15 cellular contexts compared by ENCODE assay signal in the genomic region with DNA sequence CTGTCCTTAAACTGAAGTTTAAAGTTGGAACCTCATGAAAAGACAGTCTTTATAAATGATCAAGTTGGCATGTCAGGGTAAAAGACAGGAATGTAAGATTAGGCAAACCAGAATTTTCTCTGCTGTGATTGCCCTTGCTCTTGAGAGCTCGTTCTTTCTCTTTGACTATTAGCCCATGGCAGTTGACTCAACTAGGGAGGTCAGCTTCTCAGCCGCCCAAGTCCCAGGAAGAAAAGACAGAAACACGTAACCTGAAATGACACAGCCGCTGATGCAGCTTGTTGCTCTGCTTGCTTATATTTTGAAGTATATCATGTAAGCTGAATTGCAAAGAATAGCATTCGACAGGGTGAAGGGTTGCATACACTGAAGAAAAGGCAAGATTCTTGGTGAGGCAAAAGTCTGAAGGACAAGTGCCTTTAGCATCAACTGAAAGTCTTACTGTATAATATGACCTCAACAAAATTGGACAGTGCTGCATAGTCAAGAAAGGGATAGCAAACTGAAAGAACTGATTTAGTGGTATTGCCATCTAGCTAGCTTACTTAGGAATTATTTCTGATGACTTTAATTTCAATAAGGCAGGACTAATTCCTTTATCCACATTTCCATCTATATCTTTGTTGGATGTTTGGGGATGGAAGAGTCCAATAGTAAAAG. TPM values are rescaled to one million over a fixed set of nuclear protein-coding genes. Genes with fewer than 3 reads are reported as not detected.
A peak's percentile ranks its signal among the peaks of the same experiment; 100 is the strongest.
DNase-seq lines count a peak whose midpoint lies in the region; ATAC-seq, FAIRE-seq and TF ChIP-seq lines count a peak whose summit lies in the region.
"Had no signal": no experiment of that assay in that cellular context is flagged by ENCODE, and none has a peak within 500 bp of the region (broad histone marks: within the 10 kb centered on the region; RNA-seq: fewer than 3 reads in every experiment).

No MANE protein-coding gene starts in this region.

- ATAC-seq in GM19452 (IDR thresholded peaks at IDR 0.05; ENCODE audit: unreplicated experiment), result peak; percentile 68
- peak; percentile 99 for ATAC-seq in HG02885 (IDR thresholded peaks at IDR 0.05; ENCODE audit: poor library complexity, unreplicated experiment)
- ATAC-seq in GM12878, result peak; percentile 80

- intact Hi-C loops in GM12878 (cut with micrococcal nuclease; ENCODE audit: unreplicated experiment), result no loop called here
- intact Hi-C loops in esophagus squamous epithelium (cut with DNase I), result no loop called here

- WGBS in GM12878 (ENCODE audit: insufficient coverage, insufficient replicate concordance, low lambda C conversion rate, missing lambda C conversion rate), result 2% methylated on average over 5 of the region's 5 CpGs
- WGBS in esophagus squamous epithelium, 2 donors, result 77 to 81% methylated on average over 5 of the region's 5 CpGs

- H3K27ac ChIP-seq in GM12878 (ENCODE audit: control insufficient read depth, insufficient read depth) (peak overlapping the region; percentile 6; the same call in 1 of the 2 replicates), esophagus squamous epithelium (no peak overlapping the region)
- H3K27ac ChIP-seq: SK-N-MC had no signal

- H3K9ac ChIP-seq in GM12878 (ENCODE audit: control insufficient read depth, insufficient read depth, low read length), result no peak overlapping the region

- H3K9me3 Mint-ChIP-seq in mesothelial cell of epicardium, result peaks cover 17% of the 10 kb centered on the region

- no peaks in the 10 kb centered on the region for H3K27me3 ChIP-seq in GM12878 (replicated peaks in 1 of 2; ENCODE audit: control insufficient read depth in 2 of 2, insufficient read depth in 2 of 2, low read length in 1 of 2)
- no peaks in the 10 kb centered on the region for H3K27me3 ChIP-seq in esophagus squamous epithelium

- H3K27ac Mint-ChIP-seq in mesothelial cell of epicardium, result no peak overlapping the region
- H3K27ac Mint-ChIP-seq: activated naive CD8-positive, alpha-beta T cell treated with anti-CD3 and anti-CD28 coated beads, Interleukin-2, amount 10 ng/mL, durations not matched to agents 7 days and 5 days had no signal

- H3K36me3 Mint-ChIP-seq in mesothelial cell of epicardium, result peaks cover 3% of the 10 kb centered on the region

- no peaks in the 10 kb centered on the region for H3K36me3 ChIP-seq in GM12878 (ENCODE audit: control insufficient read depth in 2 of 2, insufficient read depth in 2 of 2, low read length in 1 of 2)
- no peaks in the 10 kb centered on the region for H3K36me3 ChIP-seq in esophagus squamous epithelium

- no peak overlapping the region for H2AFZ ChIP-seq in GM12878 (ENCODE audit: control insufficient read depth, low read depth, low read length)

- CTCF ChIA-PET in GM12878 (lab: Yijun Ruan, JAX), result interaction anchor here (0.7 to 3.3 kb wide), 10 partner anchors 11 to 151 kb away, joined by 3 to 14 read pairs (median 4); no protein-coding TSS in a partner anchor

- H3K4me3 ChIP-seq in GM12878 (no peak overlapping the region), esophagus squamous epithelium (no peak overlapping the region)
- H3K4me3 ChIP-seq: SK-N-MC had no signal

- FAIRE-seq in GM18507 (lab: Jason Lieb, UNC) (peak; percentile 85), GM12878 (lab: Jason Lieb, UNC) (peak; percentile 57), D721Med (lab: Jason Lieb, UNC) (no peak)
- FAIRE-seq: colon had no signal

- POLR2A ChIA-PET in GM12878 (lab: Charles Lee), result interaction anchor here (0.6 to 1.4 kb wide), 2 partner anchors 14 to 17 kb away, joined by 3 to 4 read pairs; no protein-coding TSS in a partner anchor

- peaks cover 4% of the 10 kb centered on the region for H3K79me2 ChIP-seq in GM12878 (ENCODE audit: control insufficient read depth, insufficient read depth, low read length)

- peaks cover 9% of the 10 kb centered on the region for H3K4me1 ChIP-seq in GM12878 (ENCODE audit: control insufficient read depth, insufficient read depth, low read length)
- no peaks in the 10 kb centered on the region for H3K4me1 ChIP-seq in esophagus squamous epithelium

- no peak for TF ChIP-seq RAD21 in GM12878 (IDR thresholded peaks at IDR 0.05; ENCODE audit: insufficient read depth, low read depth, low read length)

- BruUV-seq in GM12878 (replicated peaks; lab: Mats Ljungman, UMichigan), result TSS peak; percentile 14

- SMC1A ChIA-PET in GM12878 (lab: Charles Lee; ENCODE audit: uncharacterized antibody, unreplicated experiment), result interaction anchor here (0.7 to 3.7 kb wide), 14 partner anchors 10 to 1653 kb away, joined by 3 to 13 read pairs (median 4); no protein-coding TSS in a partner anchor

- peak overlapping the region; percentile 35; the same call in 1 of the 2 replicates for H3K4me2 ChIP-seq in GM12878 (ENCODE audit: control insufficient read depth, insufficient read depth)

- no peak for TF ChIP-seq EP300 in GM12878 (IDR thresholded peaks at IDR 0.05; ENCODE audit: borderline replicate concordance in 1 of 2, control insufficient read depth in 1 of 2, low read depth in 2 of 2, low read length in 2 of 2)

- TF ChIP-seq CTCF in GM12878 (IDR thresholded peaks at IDR 0.05 in 2 of 3, conservative IDR thresholded peaks at IDR 0.05 in 1 of 3; ENCODE audit: control insufficient read depth in 2 of 3, extremely low read depth in 1 of 3, insufficient read depth in 1 of 3, low read depth in 3 of 3, low read length in 3 of 3), result no peak
- no peak for TF ChIP-seq CTCF in esophagus squamous epithelium (IDR thresholded peaks at IDR 0.05)
- TF ChIP-seq CTCF in D721Med (IDR thresholded peaks at IDR 0.05; ENCODE audit: insufficient read depth, missing control alignments), result no peak
- TF ChIP-seq CTCF in mesothelial cell of epicardium (IDR thresholded peaks at IDR 0.05; ENCODE audit: unreplicated experiment), result no peak

- no peaks in the 10 kb centered on the region for H3K27me3 Mint-ChIP-seq in mesothelial cell of epicardium (ENCODE audit: low read depth)
- H3K27me3 Mint-ChIP-seq: activated naive CD8-positive, alpha-beta T cell treated with anti-CD3 and anti-CD28 coated beads, Interleukin-2, amount 10 ng/mL, durations not matched to agents 7 days and 5 days had no signal

- H3K4me3 Mint-ChIP-seq in mesothelial cell of epicardium, result no peak overlapping the region
- H3K4me3 Mint-ChIP-seq: activated naive CD8-positive, alpha-beta T cell treated with anti-CD3 and anti-CD28 coated beads, Interleukin-2, amount 10 ng/mL, durations not matched to agents 7 days and 5 days had no signal

- TF ChIP-seq POLR2A in GM12878 (IDR thresholded peaks at IDR 0.05; ENCODE audit: low read depth, low read length), result no peak
- TF ChIP-seq POLR2A in esophagus squamous epithelium (IDR thresholded peaks at IDR 0.05), result no peak

- H3K9me3 ChIP-seq in GM12878 (replicated peaks; ENCODE audit: control insufficient read depth, insufficient read depth, low read length) (peaks cover 8% of the 10 kb centered on the region), esophagus squamous epithelium (peaks cover 0 to 12% (median 0%) of the 10 kb centered on the region in 3 donors)

- in situ Hi-C loops in GM12878 (cut with MboI), result no loop called here

- H4K20me1 ChIP-seq in GM12878 (ENCODE audit: control insufficient read depth, insufficient read depth), result no peaks in the 10 kb centered on the region

- H3K4me1 Mint-ChIP-seq in mesothelial cell of epicardium, result no peaks in the 10 kb centered on the region

- no peak for DNase-seq in GM18507 (ENCODE audit: extremely low spot score, insufficient read length, low read depth)
- peak; percentile 27 for DNase-seq in GM12878 (ENCODE audit: low read depth, low spot score)
- no peak for DNase-seq in esophagus squamous epithelium (lab: John Stamatoyannopoulos, UW)
- DNase-seq in NCI-H1417 treated with DMSO at 0.1 percent for 48 hours (lab: John Stamatoyannopoulos, UW), result no peak
- DNase-seq in D721Med (ENCODE audit: insufficient read length, low spot score), result no peak
- DNase-seq in mesothelial cell of epicardium (ENCODE audit: low spot score in 2 of 2, unreplicated experiment in 2 of 2), result no peak
- DNase-seq: activated CD4-positive, alpha-beta T cell treated with anti-CD3 and anti-CD28 coated beads for 48 hours; activated naive CD8-positive, alpha-beta T cell treated with anti-CD3 and anti-CD28 coated beads, Interleukin-2, amount 10 ng/mL, durations not matched to agents 7 days and 5 days; Calu3; KG1; NCI-H1694 treated with DMSO at 0.1 percent for 48 hours had no signal

- RAD21 ChIA-PET in GM12878 (lab: Charles Lee; ENCODE audit: unreplicated experiment), result interaction anchor here (1.0 to 1.4 kb wide), 5 partner anchors 41 to 73 kb away, joined by 3 to 5 read pairs (median 4); no protein-coding TSS in a partner anchor

TF ChIP-seq in GM12878, 131 proteins besides CTCF, POLR2A, EP300 and RAD21 (continues in another document):
- TF ChIP-seq EED (IDR thresholded peaks at IDR 0.05; ENCODE audit: low read depth), result peak; percentile 46; the same call in 1 of the 2 replicates
- TF ChIP-seq JUNB (IDR thresholded peaks at IDR 0.05), result peak; percentile 88
- 0 out of 2 replicates have a peak, but pooled peaks have one; percentile 29 for TF ChIP-seq IRF4 (IDR thresholded peaks at IDR 0.05; ENCODE audit: low read depth, low read length)
- no peak for TF ChIP-seq MEF2A (IDR thresholded peaks at IDR 0.05; ENCODE audit: insufficient read depth, low read depth, low read length)
- TF ChIP-seq CREB1 (IDR thresholded peaks at IDR 0.05; ENCODE audit: low read depth), result 0 out of 2 replicates have a peak, but pooled peaks have one; percentile 31
- TF ChIP-seq STAT1 (conservative IDR thresholded peaks at IDR 0.05), result no peak
- 0 out of 2 replicates have a peak, but pooled peaks have one; percentile 4 for TF ChIP-seq TCF12 (IDR thresholded peaks at IDR 0.05; ENCODE audit: low read depth, low read length)
- TF ChIP-seq ESRRA (IDR thresholded peaks at IDR 0.05; ENCODE audit: low read length), result no peak

RNA-seq across cellular contexts. Expression of gene ARHGAP15, which starts 54.7 kb away (rescaled TPM):
- 429 and 488 TPM in 2 replicates for total RNA-seq in GM12878 (2013; cell fraction: nucleolus; rRNA removed)
- total RNA-seq in GM12878 (2014; rRNA removed) (55.1 and 64.1 TPM in 2 replicates), GM12878 (2014; rRNA removed; fragmentation: Illumina TruSeq; extraction: Trizol) (84.3 and 87.1 TPM in 2 replicates), GM12878 (2021) (44.4 and 44.8 TPM in 2 replicates), esophagus squamous epithelium (10 to 100 TPM in 1 of 4 donors, 1 to 10 TPM in 3; 1.7 to 16.8 (median 3.7) TPM), mesothelial cell of epicardium (0.34 to 0.51 TPM (median 0.38 TPM) in 3 replicates)
- polyA plus RNA-seq in GM12878 (2011; ENCODE audit: low read depth), result 40.3 TPM
- polyA plus RNA-seq in GM12878 (2011; rRNA removed) (92.6 and 110 TPM in 2 replicates), GM12878 (2014; fragmentation: Illumina TruSeq; extraction: Trizol) (59.7 and 82.4 TPM in 2 replicates), GM12878 (2014; fragmentation: Nextera tagmentation; extraction: Ambion mirVana) (10 to 100 TPM; 66.6 to 69.9 TPM), GM12878 (2014; rRNA removed) (29.3 and 38.0 TPM in 2 replicates), GM12878 (2016; fragmentation: Nextera tagmentation; extraction: Ambion mirVana) (10 to 100 TPM; 66.9 to 72.7 TPM)
- polyA plus RNA-seq in GM12878 (2011; cell fraction: cytosol; rRNA removed), result 31.9 and 32.3 TPM in 2 replicates
- polyA plus RNA-seq in GM12878 (2011; cell fraction: nucleus; rRNA removed), result 47.1 and 52.0 TPM in 2 replicates
- 50.7 and 60.8 TPM in 2 replicates for polyA plus RNA-seq in GM12878 (2012)
- polyA minus RNA-seq in GM12878 (2011; rRNA and poly(A)+ RNA removed), result 91.3 and 128 TPM in 2 replicates
- 21.6 and 22.7 TPM in 2 replicates for polyA minus RNA-seq in GM12878 (2011; cell fraction: cytosol; rRNA and poly(A)+ RNA removed)
- polyA minus RNA-seq in GM12878 (2011; cell fraction: nucleus; rRNA and poly(A)+ RNA removed), result 290 and 318 TPM in 2 replicates
- total RNA-seq: Calu3 had no signal
